7 cellular contexts compared by ENCODE assay signal in the genomic region with DNA sequence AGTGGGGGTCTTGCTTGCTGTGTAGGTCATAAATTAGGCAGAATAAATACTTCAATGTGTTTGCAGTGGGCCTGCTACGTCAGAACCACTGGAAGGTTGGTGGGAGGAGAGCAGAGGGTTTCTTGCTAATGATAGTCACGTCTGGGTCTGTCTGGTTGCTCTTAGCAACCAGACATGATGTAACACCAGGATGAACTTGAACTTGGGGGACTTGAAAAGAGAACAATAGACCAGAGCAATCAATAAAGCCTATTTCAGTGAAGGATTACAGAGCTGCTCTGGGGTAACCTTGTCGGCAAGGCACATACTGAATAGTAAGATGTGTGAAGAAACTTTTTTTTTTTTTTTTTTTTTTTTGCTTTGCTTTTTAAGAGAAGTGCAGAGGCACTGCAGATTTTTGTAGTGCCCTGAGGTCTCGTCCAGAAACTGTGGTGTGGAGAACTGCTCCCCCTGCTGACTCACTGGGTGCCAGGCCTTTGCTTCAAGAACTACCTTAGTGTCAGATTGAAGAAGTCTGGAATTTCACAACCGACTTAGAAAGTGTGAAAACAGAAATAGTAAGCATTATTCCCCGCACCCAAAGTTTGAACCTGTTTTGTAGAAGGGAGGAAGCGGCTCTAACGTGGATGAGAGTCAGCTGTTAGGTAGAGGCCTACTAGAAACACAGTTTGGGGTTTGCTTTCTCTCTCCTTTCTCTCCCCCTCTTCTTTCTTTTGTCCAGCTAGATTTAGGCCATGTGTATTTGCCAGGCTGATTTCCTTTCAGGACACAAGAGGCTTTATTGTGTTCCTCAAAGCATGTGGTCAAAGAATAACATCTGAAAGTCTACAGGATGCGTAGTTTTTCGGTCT.
DNase-seq lines count a peak whose midpoint lies in the region; ATAC-seq, FAIRE-seq and TF ChIP-seq lines count a peak whose summit lies in the region.

No MANE protein-coding gene starts in this region.

- peak overlapping the region; percentile 48 for H3K9ac ChIP-seq in keratinocyte (ENCODE audit: control insufficient read depth, extremely low read depth, insufficient read depth, low read length)

- H3K9me3 ChIP-seq in WERI-Rb-1 (ENCODE audit: severe bottlenecking) (no peaks in the 10 kb centered on the region), keratinocyte (ENCODE audit: control insufficient read depth, low read depth, low read length) (no peaks in the 10 kb centered on the region)

- ATAC-seq in GM18502 (IDR thresholded peaks at IDR 0.05; ENCODE audit: poor library complexity, unreplicated experiment) (peak; percentile 91), HG03095 (IDR thresholded peaks at IDR 0.05; ENCODE audit: unreplicated experiment) (peak; percentile 66)

- DNase-seq in NCI-H2227 (lab: John Stamatoyannopoulos, UW; ENCODE audit: unreplicated experiment) (peak; percentile 89), WERI-Rb-1 (peak; percentile 78), cardiac fibroblast (ENCODE audit: low read depth in 2 of 2) (peak; percentile 97 to 98), keratinocyte (ENCODE audit: low read depth, low spot score) (peak; percentile 67)
- peak; percentile 26 to 27 for DNase-seq in stimulated activated CD4-positive, alpha-beta T cell treated with anti-CD3 and anti-CD28 coated beads, Interleukin-15, amount 100 ng/mL, for 1 hour (ENCODE audit: low read depth in 1 of 2, low spot score in 1 of 2)

- no peaks in the 10 kb centered on the region for H3K79me2 ChIP-seq in keratinocyte (ENCODE audit: control insufficient read depth, insufficient read depth, low read length)

- peak; percentile 80 for TF ChIP-seq CTCF in WERI-Rb-1 (IDR thresholded peaks at IDR 0.05; ENCODE audit: low read depth, low read length)
- TF ChIP-seq CTCF in cardiac fibroblast (IDR thresholded peaks at IDR 0.05; ENCODE audit: low read depth, low read length), result peak; percentile 75
- peak; percentile 78 to 83 (median 81) for TF ChIP-seq CTCF in keratinocyte (optimal IDR thresholded peaks at IDR 0.05 in 1 of 3, IDR thresholded peaks at IDR 0.05 in 1 of 3, conservative IDR thresholded peaks at IDR 0.05 in 1 of 3; ENCODE audit: extremely low read depth in 1 of 3, insufficient read depth in 2 of 3, low read length in 3 of 3)

- peak overlapping the region; percentile 34 for H3K27ac ChIP-seq in WERI-Rb-1
- H3K27ac ChIP-seq in keratinocyte (ENCODE audit: control insufficient read depth, insufficient read depth, low read length), result peak overlapping the region; percentile 62

- H3K9me1 ChIP-seq in keratinocyte (ENCODE audit: control insufficient read depth, extremely low read depth, insufficient read depth, low read length), result no peaks in the 10 kb centered on the region

- H3K4me2 ChIP-seq in keratinocyte (ENCODE audit: control insufficient read depth, extremely low read depth, insufficient read depth, low read depth, low read length), result peak overlapping the region; percentile 60

- H3K4me3 ChIP-seq in WERI-Rb-1 (ENCODE audit: low read depth, low read length), result no peak overlapping the region
- no peak overlapping the region for H3K4me3 ChIP-seq in cardiac fibroblast (replicated peaks in 1 of 2; ENCODE audit: low read depth in 2 of 2, low read length in 2 of 2)
- peak overlapping the region in 1 of 3 experiments; percentile 28 for H3K4me3 ChIP-seq in keratinocyte (ENCODE audit: control insufficient read depth in 2 of 3, extremely low read depth in 1 of 3, insufficient read depth in 2 of 3, low read depth in 1 of 3, low read length in 3 of 3)

- H2AFZ ChIP-seq in keratinocyte (ENCODE audit: control insufficient read depth, low read length), result peak overlapping the region; percentile 70

- FAIRE-seq in keratinocyte (lab: Jason Lieb, UNC), result peak; percentile 86

- dilution Hi-C loops in keratinocyte (cut with MboI; ENCODE audit: extremely low pct_ligation_motif_present, low sequenced_read_pairs), result no loop called here

- H3K27me3 ChIP-seq in WERI-Rb-1 (ENCODE audit: insufficient read depth, low read depth, severe bottlenecking) (no peaks in the 10 kb centered on the region), keratinocyte (ENCODE audit: control insufficient read depth, extremely low read depth, insufficient read depth, low read length) (no peaks in the 10 kb centered on the region)

- H3K4me1 ChIP-seq in keratinocyte (ENCODE audit: control insufficient read depth, extremely low read depth, insufficient read depth, low read length), result peaks cover 37% of the 10 kb centered on the region

- H3K36me3 ChIP-seq in WERI-Rb-1 (no peaks in the 10 kb centered on the region), keratinocyte (ENCODE audit: control insufficient read depth in 2 of 2, extremely low read depth in 1 of 2, insufficient read depth in 2 of 2, low read length in 2 of 2) (peaks cover 0 to 1% of the 10 kb centered on the region in 2 experiments)

- no peaks in the 10 kb centered on the region for H4K20me1 ChIP-seq in keratinocyte (ENCODE audit: control insufficient read depth, extremely low read depth, insufficient read depth, low read length)

Comparison
In these comparisons a context has a peak if more than half of its experiments do, and no peak if none do; other contexts are left out.
1. DNase-seq: peak in every context shown above with its lines; median percentile 98 in cardiac fibroblast; 89 in NCI-H2227; 78 in WERI-Rb-1; 67 in keratinocyte; 26 in stimulated activated CD4-positive, alpha-beta T cell treated with anti-CD3 and anti-CD28 coated beads, Interleukin-15, amount 100 ng/mL, for 1 hour.